ENCODE assay signal across 14 cellular contexts in genomic region chr4:142347241-142347640, GRCh38.
DNase-seq lines count a peak whose midpoint lies in the region; ATAC-seq and TF ChIP-seq lines count a peak whose summit lies in the region.
"Had no signal": no experiment of that assay in that cellular context is flagged by ENCODE, and none has a peak within 500 bp of the region (broad histone marks: within the 10 kb centered on the region; RNA-seq: fewer than 3 reads in every experiment).

No MANE protein-coding gene starts in this region.

- peaks cover 86% of the 10 kb centered on the region for H3K4me1 Mint-ChIP-seq in activated T-cell treated with anti-CD3 and anti-CD28 coated beads, Interleukin-2, amount 50 U/mL, for 72 hours (ENCODE audit: low read depth)
- H3K4me1 Mint-ChIP-seq in central memory CD8-positive, alpha-beta T cell, result peaks cover 82% of the 10 kb centered on the region

- no peaks in the 10 kb centered on the region for H3K27me3 Mint-ChIP-seq in activated T-cell treated with anti-CD3 and anti-CD28 coated beads, Interleukin-2, amount 50 U/mL, for 72 hours (ENCODE audit: low read depth)
- H3K27me3 Mint-ChIP-seq in central memory CD8-positive, alpha-beta T cell, result no peaks in the 10 kb centered on the region

- no peaks in the 10 kb centered on the region for H3K36me3 ChIP-seq in OCI-LY7 (ENCODE audit: insufficient read depth, low read length)
- H3K36me3 ChIP-seq: right lobe of liver, thyroid gland had no signal

- POLR2A ChIA-PET in OCI-LY7 (lab: Charles Lee), result no interaction called here

- no peak for TF ChIP-seq CTCF in OCI-LY7 (conservative IDR thresholded peaks at IDR 0.05; ENCODE audit: low read length)

- H3K27ac ChIP-seq in OCI-LY7 (ENCODE audit: low read depth, low read length, poor library complexity, severe bottlenecking), result no peak overlapping the region
- H3K27ac ChIP-seq: right lobe of liver, thyroid gland, VCaP had no signal

- H3K4me3 Mint-ChIP-seq in activated T-cell treated with anti-CD3 and anti-CD28 coated beads, Interleukin-2, amount 50 U/mL, for 72 hours, result peak overlapping the region; percentile 39 to 81
- peak overlapping the region; percentile 42 for H3K4me3 Mint-ChIP-seq in central memory CD8-positive, alpha-beta T cell

- H3K79me2 ChIP-seq in OCI-LY7 (ENCODE audit: insufficient read depth, low read depth, low read length), result no peaks in the 10 kb centered on the region

- H4K20me1 ChIP-seq in OCI-LY7 (ENCODE audit: insufficient read depth, low read length), result no peaks in the 10 kb centered on the region

- no peaks in the 10 kb centered on the region for H3K9me2 ChIP-seq in OCI-LY7 (ENCODE audit: insufficient read depth, low read length)

- peaks cover 2 to 18% of the 10 kb centered on the region in 2 donors for H3K36me3 Mint-ChIP-seq in activated T-cell treated with anti-CD3 and anti-CD28 coated beads, Interleukin-2, amount 50 U/mL, for 72 hours (ENCODE audit: insufficient read depth in 2 of 2)
- H3K36me3 Mint-ChIP-seq in central memory CD8-positive, alpha-beta T cell (ENCODE audit: insufficient read depth), result peaks cover 9% of the 10 kb centered on the region

- CTCF ChIA-PET in OCI-LY7 (lab: Charles Lee; ENCODE audit: unreplicated experiment), result no interaction called here

- H3K9me3 Mint-ChIP-seq in activated T-cell treated with anti-CD3 and anti-CD28 coated beads, Interleukin-2, amount 50 U/mL, for 72 hours, result no peaks in the 10 kb centered on the region
- H3K9me3 Mint-ChIP-seq in central memory CD8-positive, alpha-beta T cell, result no peaks in the 10 kb centered on the region

- ATAC-seq in activated T-cell treated with anti-CD3 and anti-CD28 coated beads, Interleukin-2, amount 50 U/mL, for 72 hours (replicated peaks in 1 of 2), result peak in 1 of 2 donors; percentile 64
- no peak for ATAC-seq in central memory CD8-positive, alpha-beta T cell (replicated peaks; ENCODE audit: extremely low read depth, poor library complexity, severe bottlenecking)
- ATAC-seq in HG03571 (IDR thresholded peaks at IDR 0.05; ENCODE audit: unreplicated experiment) (no peak), GM19023 (IDR thresholded peaks at IDR 0.05; ENCODE audit: unreplicated experiment) (no peak)
- ATAC-seq: K562 had no signal

- H3K9me3 ChIP-seq in OCI-LY7 (ENCODE audit: low read length), result no peaks in the 10 kb centered on the region
- H3K9me3 ChIP-seq: right lobe of liver, thyroid gland had no signal

- H3K4me1 ChIP-seq in OCI-LY7 (ENCODE audit: insufficient read depth, low read length, poor library complexity, severe bottlenecking), result no peaks in the 10 kb centered on the region
- H3K4me1 ChIP-seq: thyroid gland had no signal

- intact Hi-C loops in OCI-LY7 (cut with micrococcal nuclease; ENCODE audit: unreplicated experiment), result no loop called here

- no peak overlapping the region for H3K4me3 ChIP-seq in OCI-LY7 (ENCODE audit: low read depth, low read length, poor library complexity, severe bottlenecking)
- H3K4me3 ChIP-seq: K562, right lobe of liver, thyroid gland had no signal

- no peak overlapping the region for H2AFZ ChIP-seq in OCI-LY7 (ENCODE audit: low read length)

- no TSS peak for BruUV-seq in OCI-LY7 (replicated peaks; lab: Mats Ljungman, UMichigan)

- no peak for DNase-seq in activated T-cell treated with anti-CD3 and anti-CD28 coated beads, Interleukin-2, amount 50 U/mL, for 72 hours
- DNase-seq in activated T-cell treated with anti-CD3 and anti-CD28 coated beads, Interleukin-2, amount 50 U/mL, for 48 hours, result no peak
- peak; percentile 7 for DNase-seq in NCI-H510A (lab: John Stamatoyannopoulos, UW)
- DNase-seq in central memory CD8-positive, alpha-beta T cell (ENCODE audit: low spot score in 2 of 2), result no peak
- peak; percentile 15 for DNase-seq in non-pigmented ciliary epithelial cell (ENCODE audit: low read depth)
- no peak for DNase-seq in OCI-LY7 (ENCODE audit: low spot score)
- DNase-seq: activated effector memory CD4-positive, alpha-beta T cell treated with anti-CD3 and anti-CD28 coated beads, Interleukin-2, amount 50 U/mL, for 16 hours; NCI-H2171; right lobe of liver; thyroid gland had no signal

- H3K4me2 ChIP-seq in OCI-LY7 (ENCODE audit: low read length), result no peak overlapping the region

- H3K27ac Mint-ChIP-seq in activated T-cell treated with anti-CD3 and anti-CD28 coated beads, Interleukin-2, amount 50 U/mL, for 72 hours, result peak overlapping the region; percentile 91
- H3K27ac Mint-ChIP-seq in central memory CD8-positive, alpha-beta T cell (ENCODE audit: low read depth), result peak overlapping the region; percentile 16

Comparison
In these comparisons a context has a peak if more than half of its experiments do, and no peak if none do; other contexts are left out.
1. DNase-seq: peak in NCI-H510A (single experiment) and non-pigmented ciliary epithelial cell (single experiment); none in activated T-cell treated with anti-CD3 and anti-CD28 coated beads, Interleukin-2, amount 50 U/mL, for 72 hours (0 of 2), activated T-cell treated with anti-CD3 and anti-CD28 coated beads, Interleukin-2, amount 50 U/mL, for 48 hours (0 of 2), central memory CD8-positive, alpha-beta T cell (0 of 2) and OCI-LY7 (single experiment).